In genomic region chr2:216478791-216479190, GRCh38 we compare ENCODE assay signal across 15 cellular contexts. TPM values are rescaled to one million over a fixed set of nuclear protein-coding genes. Genes with fewer than 3 reads are reported as not detected.
A peak's percentile ranks its signal among the peaks of the same experiment; 100 is the strongest.
DNase-seq lines count a peak whose midpoint lies in the region; ATAC-seq and TF ChIP-seq lines count a peak whose summit lies in the region.
"Had no signal": no experiment of that assay in that cellular context is flagged by ENCODE, and none has a peak within 500 bp of the region (broad histone marks: within the 10 kb centered on the region; RNA-seq: fewer than 3 reads in every experiment).

No MANE protein-coding gene starts in this region.

- H3K4me1 ChIP-seq in HCT116 (ENCODE audit: control insufficient read depth in 1 of 2, insufficient read depth in 2 of 2, low read length in 2 of 2), result peaks cover 0 to 14% of the 10 kb centered on the region in 2 experiments; a peak in 2 of 4 replicates
- peaks cover 13% of the 10 kb centered on the region for H3K4me1 ChIP-seq in RWPE2 (ENCODE audit: insufficient read depth, poor library complexity, severe bottlenecking)

- no peak overlapping the region for H3K27ac ChIP-seq in HCT116 (ENCODE audit: low read depth, low read length)
- peak overlapping the region; percentile 42 for H3K27ac ChIP-seq in RWPE2 (ENCODE audit: poor library complexity, severe bottlenecking)
- peak overlapping the region in 55 of 59 donors; percentile 11 to 93 (median 74) for H3K27ac ChIP-seq in dorsolateral prefrontal cortex

- no peaks in the 10 kb centered on the region for H3K9me2 ChIP-seq in HCT116 (ENCODE audit: insufficient read depth)

- RAD21 ChIA-PET in HCT116 (lab: Charles Lee; ENCODE audit: low non-redundant PET in 1 of 2, low total read pairs in 2 of 2, uncharacterized antibody in 2 of 2, unreplicated experiment in 2 of 2), result no interaction called here

- H3K27ac Mint-ChIP-seq in stimulated activated effector memory CD8-positive, alpha-beta T cell treated with anti-CD3 and anti-CD28 coated beads, Interleukin-12 subunit alpha, Interleukin-12 subunit beta, amount 100 ng/mL, for 72 hours, result peak overlapping the region; percentile 58
- H3K27ac Mint-ChIP-seq: B cell, IgD-negative memory B cell had no signal

- DNase-seq in HCT116 (ENCODE audit: low read depth, low spot score), result no peak
- no peak for DNase-seq in RWPE2 (ENCODE audit: low spot score)
- DNase-seq in dorsolateral prefrontal cortex, result no peak
- no peak for DNase-seq in stimulated activated effector memory CD8-positive, alpha-beta T cell treated with anti-CD3 and anti-CD28 coated beads, Interleukin-12 subunit alpha, Interleukin-12 subunit beta, amount 100 ng/mL, for 72 hours (ENCODE audit: low spot score in 2 of 2)
- DNase-seq in NCI-H1048 (lab: John Stamatoyannopoulos, UW), result no peak
- DNase-seq in C1 segment of cervical spinal cord (lab: John Stamatoyannopoulos, UW), result no peak
- DNase-seq in NCI-H1417 treated with DMSO at 0.1 percent for 48 hours (lab: John Stamatoyannopoulos, UW), result no peak
- no peak for DNase-seq in DMS114 treated with DMSO at 0.1 percent for 48 hours (lab: John Stamatoyannopoulos, UW; ENCODE audit: unreplicated experiment)
- DNase-seq: CD4-positive, alpha-beta memory T cell; DND-41; GOT3; NCI-H345; NCI-H69 had no signal

- H3K4me3 ChIP-seq in HCT116 (replicated peaks in 1 of 2; ENCODE audit: low read depth in 1 of 2, low read length in 2 of 2) (no peak overlapping the region), RWPE2 (ENCODE audit: severe bottlenecking) (no peak overlapping the region), dorsolateral prefrontal cortex (no peak overlapping the region)

- BruUV-seq in HCT116 (replicated peaks; lab: Mats Ljungman, UMichigan), result no TSS peak

- peak overlapping the region; percentile 33 for H3K4me2 ChIP-seq in HCT116 (ENCODE audit: low read length)

- H3K4me1 Mint-ChIP-seq in stimulated activated effector memory CD8-positive, alpha-beta T cell treated with anti-CD3 and anti-CD28 coated beads, Interleukin-12 subunit alpha, Interleukin-12 subunit beta, amount 100 ng/mL, for 72 hours, result peaks cover 8% of the 10 kb centered on the region

- no peak overlapping the region for H3K4me3 Mint-ChIP-seq in stimulated activated effector memory CD8-positive, alpha-beta T cell treated with anti-CD3 and anti-CD28 coated beads, Interleukin-12 subunit alpha, Interleukin-12 subunit beta, amount 100 ng/mL, for 72 hours
- H3K4me3 Mint-ChIP-seq: B cell; CD4-positive, alpha-beta memory T cell; IgD-negative memory B cell had no signal

- H3K36me3 ChIP-seq in HCT116 (ENCODE audit: control insufficient read depth in 1 of 2, insufficient read depth in 2 of 2, low read length in 2 of 2) (peaks cover 0 to 5% of the 10 kb centered on the region in 2 experiments; a peak in 1 of 4 replicates), RWPE2 (ENCODE audit: low read depth) (peaks cover 47% of the 10 kb centered on the region)

- H3K36me3 Mint-ChIP-seq in stimulated activated effector memory CD8-positive, alpha-beta T cell treated with anti-CD3 and anti-CD28 coated beads, Interleukin-12 subunit alpha, Interleukin-12 subunit beta, amount 100 ng/mL, for 72 hours, result peaks cover 59% of the 10 kb centered on the region

- TF ChIP-seq CTCF in HCT116 (IDR thresholded peaks at IDR 0.05 in 2 of 3, conservative IDR thresholded peaks at IDR 0.05 in 1 of 3; ENCODE audit: borderline replicate concordance in 1 of 3, insufficient read depth in 1 of 3, low read depth in 2 of 3, low read length in 2 of 3), result no peak
- no peak for TF ChIP-seq CTCF in RWPE2 (IDR thresholded peaks at IDR 0.05; ENCODE audit: poor library complexity, severe bottlenecking)
- no peak for TF ChIP-seq CTCF in dorsolateral prefrontal cortex (IDR thresholded peaks at IDR 0.05 in 54 of 56, conservative IDR thresholded peaks at IDR 0.05 in 2 of 56; ENCODE audit: low read depth in 1 of 56, partially characterized antibody in 56 of 56)

- POLR2A ChIA-PET in HCT116 (lab: Charles Lee), result interaction anchor here (1.1 kb wide), 1 partner anchor 20 kb away, joined by 4 read pairs; the partner anchor contains the start of gene RPL37A

- 0 out of 2 replicates have a peak, but pooled peaks have one; percentile 14 for ATAC-seq in HCT116
- ATAC-seq in RWPE2 (ENCODE audit: low read depth), result no peak
- ATAC-seq in stimulated activated effector memory CD8-positive, alpha-beta T cell treated with anti-CD3 and anti-CD28 coated beads, Interleukin-12 subunit alpha, Interleukin-12 subunit beta, amount 100 ng/mL, for 72 hours, result no peak

- CTCF ChIA-PET in HCT116 (lab: Charles Lee), result no interaction called here

- H3K27me3 ChIP-seq in HCT116 (ENCODE audit: insufficient read depth, low read length), result no peaks in the 10 kb centered on the region
- no peaks in the 10 kb centered on the region for H3K27me3 ChIP-seq in RWPE2 (ENCODE audit: insufficient read depth, poor library complexity, severe bottlenecking)
- no peaks in the 10 kb centered on the region for H3K27me3 ChIP-seq in dorsolateral prefrontal cortex

- intact Hi-C loops in HCT116 (cut with micrococcal nuclease), result no loop called here
- intact Hi-C loops in dorsolateral prefrontal cortex (cut with DNase I), result no loop called here

- H3K9ac ChIP-seq in HCT116 (ENCODE audit: low read length), result no peak overlapping the region

- no peak for TF ChIP-seq POLR2A in HCT116 (IDR thresholded peaks at IDR 0.05; ENCODE audit: borderline replicate concordance, extremely low read depth, insufficient read depth, insufficient read length)

- H3K9me3 ChIP-seq in HCT116 (ENCODE audit: control insufficient read depth in 1 of 2, insufficient read depth in 1 of 2, low read depth in 1 of 2, low read length in 2 of 2), result no peaks in the 10 kb centered on the region
- no peaks in the 10 kb centered on the region for H3K9me3 ChIP-seq in RWPE2 (ENCODE audit: severe bottlenecking)

- no peaks in the 10 kb centered on the region for H4K20me1 ChIP-seq in HCT116 (ENCODE audit: insufficient read depth)

- TF ChIP-seq RAD21 in HCT116 (IDR thresholded peaks at IDR 0.05; ENCODE audit: low read depth), result no peak

- H3K79me2 ChIP-seq in HCT116 (ENCODE audit: insufficient read depth, low read length), result no peaks in the 10 kb centered on the region

- H3K9me3 Mint-ChIP-seq in stimulated activated effector memory CD8-positive, alpha-beta T cell treated with anti-CD3 and anti-CD28 coated beads, Interleukin-12 subunit alpha, Interleukin-12 subunit beta, amount 100 ng/mL, for 72 hours, result no peaks in the 10 kb centered on the region
- H3K9me3 Mint-ChIP-seq: CD4-positive, alpha-beta memory T cell; IgD-negative memory B cell had no signal

- H2AFZ ChIP-seq in HCT116 (ENCODE audit: low read depth, low read length, poor library complexity, severe bottlenecking), result no peak overlapping the region

TF ChIP-seq in HCT116, 20 proteins besides CTCF, POLR2A, EP300 and RAD21 (continues in another document):
- TF ChIP-seq CBX3 (IDR thresholded peaks at IDR 0.05; ENCODE audit: low read depth), result no peak
- no peak for TF ChIP-seq SP1 (IDR thresholded peaks at IDR 0.05; ENCODE audit: low read depth)
- no peak for TF ChIP-seq ZFX (IDR thresholded peaks at IDR 0.05)
- no peak for TF ChIP-seq REST (IDR thresholded peaks at IDR 0.05; ENCODE audit: low read depth)
- no peak for TF ChIP-seq ZBTB33 (IDR thresholded peaks at IDR 0.05; ENCODE audit: extremely low read depth, insufficient replicate concordance, low read length)
- TF ChIP-seq EGR1 (IDR thresholded peaks at IDR 0.05; ENCODE audit: low read depth), result no peak
- no peak for TF ChIP-seq YY1 (IDR thresholded peaks at IDR 0.05; ENCODE audit: extremely low read depth, insufficient replicate concordance, low read depth, low read length)
- no peak for TF ChIP-seq EZH2phosphoT487 (IDR thresholded peaks at IDR 0.05; ENCODE audit: borderline replicate concordance)
- TF ChIP-seq TCF7L2 (IDR thresholded peaks at IDR 0.05; ENCODE audit: borderline replicate concordance, extremely low read depth, insufficient read depth, insufficient read length), result no peak

RNA-seq across cellular contexts. Expression of gene RPL37A, which starts 19.9 kb away (rescaled TPM):
- total RNA-seq in HCT116 (2021; ENCODE audit: unreplicated experiment) (3,018 TPM), dorsolateral prefrontal cortex (1,000 to 10,000 TPM in 115 of 120 experiments, 100 to 1,000 TPM in 5; 791 to 1,871 (median 1,178) TPM)
- 6,486 and 7,095 TPM in 2 replicates for polyA plus RNA-seq in HCT116 (2012)
